In genomic region chr1:60262701-60263100, GRCh38 we compare ENCODE assay signal across 24 cellular contexts.
"Had no signal": no experiment of that assay in that cellular context is flagged by ENCODE, and none has a peak within 500 bp of the region (broad histone marks: within the 10 kb centered on the region; RNA-seq: fewer than 3 reads in every experiment).

No MANE protein-coding gene starts in this region.

- H3K9me3 ChIP-seq: esophagus squamous epithelium, lower lobe of right lung, prostate gland, right atrium auricular region, sigmoid colon, thyroid gland, vagina had no signal

- DNase-seq: cortex of kidney; effector memory CD8-positive, alpha-beta T cell; erythroblast; esophagus squamous epithelium; hypothalamus; immature natural killer cell; islet precursor cell; kidney glomerular epithelial cell; left colon; left ventricle myocardium superior; lower lobe of right lung; naive thymus-derived CD8-positive, alpha-beta T cell; nephron progenitor cell; nucleus accumbens; sigmoid colon; small intestine; stimulated activated CD4-positive, alpha-beta T cell treated with anti-CD3 and anti-CD28 coated beads, Interleukin-15, amount 100 ng/mL, for 24 hours; stimulated activated CD4-positive, alpha-beta T cell treated with anti-CD3 and anti-CD28 coated beads, Interleukin-2, amount 100 ng/mL, for 48 hours; stimulated activated naive B cell treated with anti-CD40 and anti-IgM and Interleukin-4, amounts not matched to agents 10 μg/mL and 1 μg/mL and 100 μg/mL, for 72 hours; thyroid gland; trophoblast cell had no signal

- H3K27me3 ChIP-seq: esophagus squamous epithelium, right atrium auricular region, sigmoid colon, thyroid gland, vagina had no signal

- H3K27ac ChIP-seq: esophagus squamous epithelium, lower lobe of right lung, prostate gland, right atrium auricular region, sigmoid colon, thyroid gland, vagina had no signal

- H3K4me1 ChIP-seq: esophagus squamous epithelium, lower lobe of right lung, prostate gland, right atrium auricular region, sigmoid colon, thyroid gland, vagina had no signal

- H3K4me3 ChIP-seq: esophagus squamous epithelium, lower lobe of right lung, prostate gland, right atrium auricular region, sigmoid colon, thyroid gland, vagina had no signal

- H3K36me3 ChIP-seq: esophagus squamous epithelium, lower lobe of right lung, prostate gland, right atrium auricular region, sigmoid colon, thyroid gland, vagina had no signal

- ATAC-seq: effector memory CD8-positive, alpha-beta T cell; left colon; left ventricle myocardium superior; lower lobe of right lung; naive thymus-derived CD8-positive, alpha-beta T cell; stimulated activated naive B cell treated with anti-CD40 and anti-IgM and Interleukin-4, amounts not matched to agents 10 μg/mL and 1 μg/mL and 100 μg/mL, for 72 hours had no signal
